ENCODE assay signal across 28 cellular contexts in genomic region chr16:86011532-86011931, GRCh38.
A peak's percentile ranks its signal among the peaks of the same experiment; 100 is the strongest.
DNase-seq lines count a peak whose midpoint lies in the region; ATAC-seq, FAIRE-seq and TF ChIP-seq lines count a peak whose summit lies in the region.
"Had no signal": no experiment of that assay in that cellular context is flagged by ENCODE, and none has a peak within 500 bp of the region (broad histone marks: within the 10 kb centered on the region; RNA-seq: fewer than 3 reads in every experiment).

No MANE protein-coding gene starts in this region.

- CTCF ChIA-PET in activated B cell treated with CpG ODN at 0.5 μM for 24 hours (lab: Charles Lee), result interaction anchor here (0.7 to 10.4 kb wide), 5 partner anchors 18 to 673 kb away, joined by 3 to 232 read pairs (median 3); no protein-coding TSS in a partner anchor

- H3K9ac ChIP-seq in smooth muscle cell (ENCODE audit: low read depth), result no peak overlapping the region

- no peaks in the 10 kb centered on the region for H3K4me1 ChIP-seq in smooth muscle cell (ENCODE audit: low read depth)
- H3K4me1 ChIP-seq: pancreas, upper lobe of left lung had no signal

- H3F3A ChIP-seq in smooth muscle cell (ENCODE audit: low read depth), result no peaks in the 10 kb centered on the region

- H3K9me3 Mint-ChIP-seq in activated B cell treated with CpG ODN at 0.5 μM for 24 hours, result peaks cover 4% of the 10 kb centered on the region
- peaks cover 6% of the 10 kb centered on the region for H3K9me3 Mint-ChIP-seq in stimulated activated memory B cell treated with anti-CD40 and anti-IgM and Interleukin-4, amounts not matched to agents 10 μg/mL and 1 μg/mL and 100 μg/mL, for 72 hours
- H3K9me3 Mint-ChIP-seq in stimulated activated effector memory CD8-positive, alpha-beta T cell treated with anti-CD3 and anti-CD28 coated beads, Interleukin-12 subunit alpha, Interleukin-12 subunit beta, amount 100 ng/mL, for 72 hours, result peaks cover 4% of the 10 kb centered on the region

- H3K27me3 ChIP-seq in smooth muscle cell (ENCODE audit: low read depth), result peaks cover 40% of the 10 kb centered on the region
- H3K27me3 ChIP-seq: pancreas, upper lobe of left lung had no signal

- peak overlapping the region; percentile 9 for H3K27ac Mint-ChIP-seq in activated B cell treated with CpG ODN at 0.5 μM for 24 hours
- H3K27ac Mint-ChIP-seq in stimulated activated memory B cell treated with anti-CD40 and anti-IgM and Interleukin-4, amounts not matched to agents 10 μg/mL and 1 μg/mL and 100 μg/mL, for 72 hours, result peak overlapping the region; percentile 62
- H3K27ac Mint-ChIP-seq in stimulated activated effector memory CD8-positive, alpha-beta T cell treated with anti-CD3 and anti-CD28 coated beads, Interleukin-12 subunit alpha, Interleukin-12 subunit beta, amount 100 ng/mL, for 72 hours, result no peak overlapping the region
- H3K27ac Mint-ChIP-seq: CD4-positive, CD25-positive, alpha-beta regulatory T cell; WTC11 had no signal

- no peaks in the 10 kb centered on the region for H3K79me2 ChIP-seq in smooth muscle cell (ENCODE audit: low read depth)

- H3K36me3 ChIP-seq in smooth muscle cell (ENCODE audit: low read depth), result no peaks in the 10 kb centered on the region
- H3K36me3 ChIP-seq: pancreas, spleen, upper lobe of left lung had no signal

- FAIRE-seq in GM18507 (lab: Jason Lieb, UNC), result peak; percentile 94
- FAIRE-seq: D721Med, pancreas had no signal

- H3K4me3 ChIP-seq in smooth muscle cell, result no peak overlapping the region
- H3K4me3 ChIP-seq: lung, pancreas, spleen, upper lobe of left lung had no signal

- H3K36me3 Mint-ChIP-seq in activated B cell treated with CpG ODN at 0.5 μM for 24 hours (ENCODE audit: low read depth), result no peaks in the 10 kb centered on the region
- H3K36me3 Mint-ChIP-seq in stimulated activated memory B cell treated with anti-CD40 and anti-IgM and Interleukin-4, amounts not matched to agents 10 μg/mL and 1 μg/mL and 100 μg/mL, for 72 hours, result peaks cover 7% of the 10 kb centered on the region
- H3K36me3 Mint-ChIP-seq in stimulated activated effector memory CD8-positive, alpha-beta T cell treated with anti-CD3 and anti-CD28 coated beads, Interleukin-12 subunit alpha, Interleukin-12 subunit beta, amount 100 ng/mL, for 72 hours, result peaks cover 7% of the 10 kb centered on the region
- H3K36me3 Mint-ChIP-seq: CD4-positive, CD25-positive, alpha-beta regulatory T cell had no signal

- WGBS in smooth muscle cell (ENCODE audit: low lambda C conversion rate), result 85% methylated on average over 5 of the region's 5 CpGs

- DNase-seq in GM18507 (ENCODE audit: extremely low spot score, insufficient read length, low read depth), result no peak
- peak; percentile 11 for DNase-seq in activated B cell treated with CpG ODN at 0.5 μM for 24 hours
- no peak for DNase-seq in cerebellar cortex (ENCODE audit: low spot score)
- DNase-seq in stimulated activated effector memory CD8-positive, alpha-beta T cell treated with anti-CD3 and anti-CD28 coated beads, Interleukin-12 subunit alpha, Interleukin-12 subunit beta, amount 100 ng/mL, for 72 hours (ENCODE audit: low spot score in 2 of 2), result no peak
- no peak for DNase-seq in smooth muscle cell (lab: John Stamatoyannopoulos, UW; ENCODE audit: unreplicated experiment)
- DNase-seq: activated CD4-positive, alpha-beta T cell treated with anti-CD3 and anti-CD28 coated beads, Interleukin-2, amount 50 U/mL, for 1 hour; activated naive CD4-positive, alpha-beta T cell; activated T-cell treated with anti-CD3 and anti-CD28 coated beads, Interleukin-2, amount 50 U/mL, for 48 hours; amygdala; CD4-positive, CD25-positive, alpha-beta regulatory T cell; effector CD4-positive, alpha-beta T cell; NCI-H1105 treated with DMSO at 0.1 percent for 48 hours; NCI-H1930; NCI-H526; spleen; stimulated activated CD4-positive, alpha-beta T cell treated with anti-CD3 and anti-CD28 coated beads, Interleukin-2, amount 100 ng/mL, for 48 hours; substantia nigra; T1000 had no signal

- no peak overlapping the region for H3K4me2 ChIP-seq in smooth muscle cell

- no peak overlapping the region for H2AFZ ChIP-seq in smooth muscle cell (ENCODE audit: low read depth)

- no peaks in the 10 kb centered on the region for H4K20me1 ChIP-seq in smooth muscle cell (ENCODE audit: low read depth)

- peak; percentile 36 for ATAC-seq in HG03432 (IDR thresholded peaks at IDR 0.05; ENCODE audit: unreplicated experiment)
- peak; percentile 36 for ATAC-seq in activated B cell treated with CpG ODN at 0.5 μM for 24 hours (ENCODE audit: low read depth)
- peak; percentile 68 for ATAC-seq in stimulated activated memory B cell treated with anti-CD40 and anti-IgM and Interleukin-4, amounts not matched to agents 10 μg/mL and 1 μg/mL and 100 μg/mL, for 72 hours
- ATAC-seq in stimulated activated effector memory CD8-positive, alpha-beta T cell treated with anti-CD3 and anti-CD28 coated beads, Interleukin-12 subunit alpha, Interleukin-12 subunit beta, amount 100 ng/mL, for 72 hours, result no peak
- ATAC-seq: Panc1, pancreas, WTC11 had no signal

- H3K27me3 Mint-ChIP-seq in activated B cell treated with CpG ODN at 0.5 μM for 24 hours, result no peaks in the 10 kb centered on the region
- no peaks in the 10 kb centered on the region for H3K27me3 Mint-ChIP-seq in stimulated activated memory B cell treated with anti-CD40 and anti-IgM and Interleukin-4, amounts not matched to agents 10 μg/mL and 1 μg/mL and 100 μg/mL, for 72 hours

- H3K27ac ChIP-seq in smooth muscle cell (ENCODE audit: low read depth), result no peak overlapping the region
- H3K27ac ChIP-seq: epithelial cell of prostate, pancreas, upper lobe of left lung had no signal

- intact Hi-C loops in activated B cell treated with CpG ODN at 0.5 μM for 24 hours (cut with micrococcal nuclease), result loop anchor here (1.0 kb wide), 1 partner anchor 15 kb away; no protein-coding TSS in a partner anchor

- POLR2A ChIA-PET in activated B cell treated with CpG ODN at 0.5 μM for 24 hours (lab: Charles Lee), result interaction anchor here (1.3 to 2.1 kb wide), 2 partner anchors 18 to 20 kb away, joined by 3 to 10 read pairs; no protein-coding TSS in a partner anchor

- H3K4me3 Mint-ChIP-seq in activated B cell treated with CpG ODN at 0.5 μM for 24 hours, result no peak overlapping the region
- no peak overlapping the region for H3K4me3 Mint-ChIP-seq in stimulated activated memory B cell treated with anti-CD40 and anti-IgM and Interleukin-4, amounts not matched to agents 10 μg/mL and 1 μg/mL and 100 μg/mL, for 72 hours
- no peak overlapping the region for H3K4me3 Mint-ChIP-seq in stimulated activated effector memory CD8-positive, alpha-beta T cell treated with anti-CD3 and anti-CD28 coated beads, Interleukin-12 subunit alpha, Interleukin-12 subunit beta, amount 100 ng/mL, for 72 hours
- H3K4me3 Mint-ChIP-seq: activated CD8-positive, alpha-beta memory T cell treated with anti-CD3 and anti-CD28 coated beads, Interleukin-2, amount 10 ng/mL, durations not matched to agents 7 days and 5 days; CD4-positive, CD25-positive, alpha-beta regulatory T cell; WTC11 had no signal

- H3K4me1 Mint-ChIP-seq in activated B cell treated with CpG ODN at 0.5 μM for 24 hours, result peaks cover 62% of the 10 kb centered on the region
- peaks cover 61% of the 10 kb centered on the region for H3K4me1 Mint-ChIP-seq in stimulated activated memory B cell treated with anti-CD40 and anti-IgM and Interleukin-4, amounts not matched to agents 10 μg/mL and 1 μg/mL and 100 μg/mL, for 72 hours
- H3K4me1 Mint-ChIP-seq in stimulated activated effector memory CD8-positive, alpha-beta T cell treated with anti-CD3 and anti-CD28 coated beads, Interleukin-12 subunit alpha, Interleukin-12 subunit beta, amount 100 ng/mL, for 72 hours, result peaks cover 25% of the 10 kb centered on the region
- H3K4me1 Mint-ChIP-seq: WTC11 had no signal

- H3K9me3 ChIP-seq in smooth muscle cell (replicated peaks; ENCODE audit: low read depth), result no peaks in the 10 kb centered on the region
- H3K9me3 ChIP-seq: pancreas, spleen, upper lobe of left lung had no signal

- no peak for TF ChIP-seq CTCF in activated B cell treated with CpG ODN at 0.5 μM for 24 hours (IDR thresholded peaks at IDR 0.05)
- no peak for TF ChIP-seq CTCF in smooth muscle cell (IDR thresholded peaks at IDR 0.05; ENCODE audit: borderline replicate concordance, insufficient read depth, poor library complexity, severe bottlenecking)
